Comparison of ENCODE assay signal across 15 cellular contexts in genomic region chr21:44887126-44887806, GRCh38. TPM values are rescaled to one million over a fixed set of nuclear protein-coding genes. Genes with fewer than 3 reads are reported as not detected.
"Had no signal": no experiment of that assay in that cellular context is flagged by ENCODE, and none has a peak within 500 bp of the region (broad histone marks: within the 10 kb centered on the region; RNA-seq: fewer than 3 reads in every experiment).

No MANE protein-coding gene starts in this region.

- H3K4me1 ChIP-seq: parathyroid adenoma had no signal

- DNase-seq: activated CD4-positive, alpha-beta T cell treated with anti-CD3 and anti-CD28 coated beads, Interleukin-2, amount 10 ng/mL, durations not matched to agents 7 days and 5 days; activated effector memory CD4-positive, alpha-beta T cell treated with anti-CD3 and anti-CD28 coated beads, Interleukin-2, amount 50 U/mL, for 16 hours; brain microvascular endothelial cell; dorsolateral prefrontal cortex; esophagus squamous epithelium; foreskin fibroblast; transverse colon had no signal

- FAIRE-seq: islet of Langerhans had no signal

- H3K9me3 ChIP-seq: esophagus squamous epithelium, transverse colon had no signal

- H3K4me3 ChIP-seq: dorsolateral prefrontal cortex, esophagus squamous epithelium, SK-N-MC, skin epidermis, transverse colon had no signal

- H3K27ac ChIP-seq: brain microvascular endothelial cell, dorsolateral prefrontal cortex, esophagus squamous epithelium, parathyroid adenoma, SK-N-MC, skin epidermis, transverse colon had no signal

- H3K27me3 Mint-ChIP-seq: activated CD4-positive, alpha-beta T cell treated with anti-CD3 and anti-CD28 coated beads, Interleukin-2, amount 10 ng/mL, durations not matched to agents 7 days and 5 days; memory B cell had no signal

- ATAC-seq: activated naive CD4-positive, alpha-beta T cell treated with anti-CD3 and anti-CD28 coated beads, Interleukin-2, amount 50 U/mL, for 72 hours; WTC11 had no signal

- H3K9me3 Mint-ChIP-seq: activated CD4-positive, alpha-beta T cell treated with anti-CD3 and anti-CD28 coated beads, Interleukin-2, amount 10 ng/mL, durations not matched to agents 7 days and 5 days; activated naive CD4-positive, alpha-beta T cell treated with anti-CD3 and anti-CD28 coated beads, Interleukin-2, amount 50 U/mL, for 72 hours; memory B cell; WTC11 had no signal

- H3K36me3 Mint-ChIP-seq: WTC11 had no signal

- H3K27ac Mint-ChIP-seq: activated CD4-positive, alpha-beta T cell treated with anti-CD3 and anti-CD28 coated beads, Interleukin-2, amount 10 ng/mL, durations not matched to agents 7 days and 5 days; memory B cell; WTC11 had no signal

- H3K4me3 Mint-ChIP-seq: activated CD4-positive, alpha-beta T cell treated with anti-CD3 and anti-CD28 coated beads, Interleukin-2, amount 10 ng/mL, durations not matched to agents 7 days and 5 days; memory B cell; WTC11 had no signal

- H3K4me1 Mint-ChIP-seq: WTC11 had no signal

- H3K36me3 ChIP-seq: brain microvascular endothelial cell, esophagus squamous epithelium, transverse colon had no signal

RNA-seq across cellular contexts. Expression of gene ITGB2, which starts 33.4 kb away (rescaled TPM):
- polyA plus RNA-seq: neural cell had no signal
